ENCODE assay signal across 29 cellular contexts in genomic region chr5:53785924-53786323, GRCh38.
"Had no signal": no experiment of that assay in that cellular context is flagged by ENCODE, and none has a peak within 500 bp of the region (broad histone marks: within the 10 kb centered on the region; RNA-seq: fewer than 3 reads in every experiment).

No MANE protein-coding gene starts in this region.

- H3K4me3 ChIP-seq: heart right ventricle, left lung, lower lobe of right lung, mucosa of descending colon, right atrium auricular region, smooth muscle cell, thyroid gland, upper lobe of left lung, vagina had no signal

- H3K4me1 ChIP-seq: heart right ventricle, left lung, lower lobe of right lung, right atrium auricular region, thyroid gland, upper lobe of left lung, vagina had no signal

- ATAC-seq: esophagus mucosa; heart right ventricle; left lung; lower lobe of right lung; mucosa of descending colon; natural killer cell treated with Interleukin-12 subunit alpha and Interleukin-12 subunit beta and Interleukin-15 and Interleukin-18, amount 100 ng/mL, for 72 hours; stimulated activated memory B cell treated with anti-CD40 and anti-IgM and Interleukin-4, amounts not matched to agents 10 μg/mL and 1 μg/mL and 100 μg/mL, for 72 hours; stimulated activated naive CD8-positive, alpha-beta T cell treated with anti-CD3 and anti-CD28 coated beads, Interleukin-15, amount 100 ng/mL, for 72 hours had no signal

- H3K9me3 ChIP-seq: lower lobe of right lung, mucosa of descending colon, thyroid gland, upper lobe of left lung, vagina had no signal

- H3K4me2 ChIP-seq: smooth muscle cell had no signal

- H3K36me3 ChIP-seq: heart right ventricle, left lung, lower lobe of right lung, right atrium auricular region, thyroid gland, upper lobe of left lung, vagina had no signal

- H3K36me3 Mint-ChIP-seq: activated naive CD8-positive, alpha-beta T cell; stimulated activated memory B cell treated with anti-CD40 and anti-IgM and Interleukin-4, amounts not matched to agents 10 μg/mL and 1 μg/mL and 100 μg/mL, for 72 hours had no signal

- DNase-seq: activated CD4-positive, alpha-beta T cell treated with anti-CD3 and anti-CD28 coated beads for 48 hours; activated CD4-positive, alpha-beta T cell treated with anti-CD3 and anti-CD28 coated beads, Interleukin-2, amount 50 U/mL, for 48 hours; activated CD8-positive, alpha-beta memory T cell treated with anti-CD3 and anti-CD28 coated beads for 24 hours; activated effector memory CD4-positive, alpha-beta T cell treated with Interleukin-2 at 50 U/mL for 16 hours; activated naive CD4-positive, alpha-beta T cell treated with Interleukin-2 at 50 U/mL for 16 hours; anterior cingulate cortex; endodermal cell; foreskin melanocyte; heart right ventricle; left lung; lower lobe of right lung; mesenchymal stem cell; mucosa of descending colon; stimulated activated CD4-positive, alpha-beta T cell treated with anti-CD3 and anti-CD28 coated beads, Interleukin-1b, Interleukin-23, amount 100 ng/mL, for 48 hours; stimulated activated CD4-positive, alpha-beta T cell treated with anti-CD3 and anti-CD28 coated beads, Interleukin-4, amount 100 ng/mL, for 4 hours; stimulated activated CD8-positive, alpha-beta memory T cell treated with anti-CD3 and anti-CD28 coated beads, Interleukin-4, amount 100 ng/mL, for 48 hours; stimulated activated naive CD8-positive, alpha-beta T cell treated with anti-CD3 and anti-CD28 coated beads, Interleukin-15, amount 100 ng/mL, for 72 hours; T1000; thyroid gland; upper lobe of left lung had no signal

- H3K27me3 ChIP-seq: heart right ventricle, left lung, right atrium auricular region, thyroid gland, upper lobe of left lung, vagina had no signal

- H3K4me3 Mint-ChIP-seq: activated naive CD8-positive, alpha-beta T cell; central memory CD8-positive, alpha-beta T cell; dendritic cell treated with granulocyte-macrophage colony-stimulating factor and Interleukin-4, amounts not matched to agents 40 ng/mL and 50 ng/mL, for 4 days; endodermal cell; natural killer cell treated with Interleukin-12 subunit alpha and Interleukin-12 subunit beta and Interleukin-15 and Interleukin-18, amount 100 ng/mL, for 72 hours; stimulated activated memory B cell treated with anti-CD40 and anti-IgM and Interleukin-4, amounts not matched to agents 10 μg/mL and 1 μg/mL and 100 μg/mL, for 72 hours; stimulated activated naive CD8-positive, alpha-beta T cell treated with anti-CD3 and anti-CD28 coated beads, Interleukin-15, amount 100 ng/mL, for 72 hours had no signal

- H3K27me3 Mint-ChIP-seq: dendritic cell treated with granulocyte-macrophage colony-stimulating factor and Interleukin-4, amounts not matched to agents 40 ng/mL and 50 ng/mL, for 4 days had no signal

- H3K27ac Mint-ChIP-seq: activated naive CD8-positive, alpha-beta T cell; dendritic cell treated with granulocyte-macrophage colony-stimulating factor and Interleukin-4, amounts not matched to agents 40 ng/mL and 50 ng/mL, for 4 days; endodermal cell; natural killer cell treated with Interleukin-12 subunit alpha and Interleukin-12 subunit beta and Interleukin-15 and Interleukin-18, amount 100 ng/mL, for 72 hours; stimulated activated memory B cell treated with anti-CD40 and anti-IgM and Interleukin-4, amounts not matched to agents 10 μg/mL and 1 μg/mL and 100 μg/mL, for 72 hours; stimulated activated naive CD8-positive, alpha-beta T cell treated with anti-CD3 and anti-CD28 coated beads, Interleukin-15, amount 100 ng/mL, for 72 hours had no signal

- H3K4me1 Mint-ChIP-seq: central memory CD8-positive, alpha-beta T cell; stimulated activated memory B cell treated with anti-CD40 and anti-IgM and Interleukin-4, amounts not matched to agents 10 μg/mL and 1 μg/mL and 100 μg/mL, for 72 hours; stimulated activated naive CD8-positive, alpha-beta T cell treated with anti-CD3 and anti-CD28 coated beads, Interleukin-15, amount 100 ng/mL, for 72 hours had no signal

- H3K27ac ChIP-seq: heart right ventricle, left lung, lower lobe of right lung, right atrium auricular region, thyroid gland, upper lobe of left lung, vagina had no signal
